Comparison of ENCODE assay signal across 10 cellular contexts in genomic region chr4:185213829-185214228, GRCh38. TPM values are rescaled to one million over a fixed set of nuclear protein-coding genes. Genes with fewer than 3 reads are reported as not detected.
DNase-seq lines count a peak whose midpoint lies in the region; ATAC-seq and TF ChIP-seq lines count a peak whose summit lies in the region.
"Had no signal": no experiment of that assay in that cellular context is flagged by ENCODE, and none has a peak within 500 bp of the region (broad histone marks: within the 10 kb centered on the region; RNA-seq: fewer than 3 reads in every experiment).

No MANE protein-coding gene starts in this region.

- H3K36me3 ChIP-seq in SU-DHL-6 (ENCODE audit: low read length) = no peaks in the 10 kb centered on the region
- H3K36me3 ChIP-seq in mucosa of descending colon (ENCODE audit: low read depth) = no peaks in the 10 kb centered on the region

- peak overlapping the region; percentile 24 for H3K9ac ChIP-seq in SU-DHL-6 (ENCODE audit: low read length)

- H3K9me2 ChIP-seq in SU-DHL-6 (replicated peaks; ENCODE audit: insufficient read depth, low read length) = no peaks in the 10 kb centered on the region

- no peaks in the 10 kb centered on the region for H3K27me3 ChIP-seq in SU-DHL-6 (ENCODE audit: low read length)

- H3K27ac ChIP-seq in SU-DHL-6 (ENCODE audit: low read depth, low read length) = peak overlapping the region; percentile 80
- H3K27ac ChIP-seq: VCaP had no signal

- TF ChIP-seq CTCF in GM13977 (IDR thresholded peaks at IDR 0.05; ENCODE audit: extremely low read depth, insufficient read depth, missing control alignments) (no peak), SU-DHL-6 (IDR thresholded peaks at IDR 0.05; ENCODE audit: insufficient read depth, low read length, poor library complexity, severe bottlenecking) (no peak), mucosa of descending colon (IDR thresholded peaks at IDR 0.05) (no peak)

- H3F3A ChIP-seq in SU-DHL-6 (ENCODE audit: insufficient read depth) = peaks cover 26% of the 10 kb centered on the region

- in situ Hi-C loops in GM13977 (cut with MboI; ENCODE audit: low pct_unique_long_range_greater_than_20kb, low sequenced_read_pairs, unreplicated experiment) = loop anchor here (10.0 kb wide), 1 partner anchor 91 kb away; no protein-coding TSS in a partner anchor

- H3K4me1 ChIP-seq in mucosa of descending colon (ENCODE audit: low read depth) = peaks cover 2% of the 10 kb centered on the region

- H3K4me2 ChIP-seq in SU-DHL-6 (ENCODE audit: low read depth, low read length, poor library complexity, severe bottlenecking) = peak overlapping the region; percentile 82

- H3K4me3 ChIP-seq in SU-DHL-6 (ENCODE audit: insufficient read depth, low read length, poor library complexity, severe bottlenecking) (peak overlapping the region; percentile 30), mucosa of descending colon (no peak overlapping the region)

- H4K20me1 ChIP-seq in SU-DHL-6 (ENCODE audit: low read depth, low read length) = no peaks in the 10 kb centered on the region

- no peak overlapping the region for H2AFZ ChIP-seq in SU-DHL-6 (ENCODE audit: low read depth, low read length, severe bottlenecking)

- DNase-seq in GM13977 (ENCODE audit: low spot score) = peak; percentile 72
- DNase-seq in stimulated activated CD4-positive, alpha-beta T cell treated with anti-CD3 and anti-CD28 coated beads, Interleukin-4, amount 100 ng/mL, for 24 hours = no peak
- no peak for DNase-seq in NCI-H2029 treated with DMSO at 0.1 percent for 48 hours (lab: John Stamatoyannopoulos, UW)
- DNase-seq in mucosa of descending colon = no peak
- DNase-seq in NCI-H2227 (lab: John Stamatoyannopoulos, UW; ENCODE audit: unreplicated experiment) = no peak
- DNase-seq: NCI-H510A treated with DMSO at 0.1 percent for 48 hours had no signal

- intact Hi-C loops in mucosa of descending colon (cut with DNase I, micrococcal nuclease) = no loop called here

- H3K9me3 ChIP-seq in SU-DHL-6 (ENCODE audit: insufficient read depth, low read length) = no peaks in the 10 kb centered on the region
- no peaks in the 10 kb centered on the region for H3K9me3 ChIP-seq in mucosa of descending colon

- peaks cover 78% of the 10 kb centered on the region for H3K79me2 ChIP-seq in SU-DHL-6 (ENCODE audit: insufficient read depth, low read length)

- ATAC-seq in GM21367 (IDR thresholded peaks at IDR 0.05; ENCODE audit: unreplicated experiment) (peak; percentile 44), HG03097 (IDR thresholded peaks at IDR 0.05; ENCODE audit: low FRiP score, unreplicated experiment) (peak; percentile 40), mucosa of descending colon (no peak)

RNA-seq across cellular contexts. Expression of gene SNX25, which starts 4.4 kb away (rescaled TPM):
- 10 to 100 TPM; 10.8 to 29.7 (median 16.8) TPM for total RNA-seq in mucosa of descending colon

RNA-seq across cellular contexts. Expression of gene CFAP97, which starts 10.0 kb away (rescaled TPM):
- 10 to 100 TPM; 12.4 to 44.3 (median 16.6) TPM for total RNA-seq in mucosa of descending colon
